In genomic region chr12:46900734-46901463, GRCh38 we compare ENCODE assay signal across 20 cellular contexts.
"Had no signal": no experiment of that assay in that cellular context is flagged by ENCODE, and none has a peak within 500 bp of the region (broad histone marks: within the 10 kb centered on the region; RNA-seq: fewer than 3 reads in every experiment).

No MANE protein-coding gene starts in this region.

- H3K9me3 ChIP-seq: neutrophil, transverse colon had no signal

- H3K4me2 ChIP-seq: smooth muscle cell had no signal

- H3K27me3 ChIP-seq: brain microvascular endothelial cell, neutrophil, transverse colon had no signal

- DNase-seq: activated CD4-positive, alpha-beta T cell treated with anti-CD3 and anti-CD28 coated beads for 48 hours; activated CD8-positive, alpha-beta memory T cell treated with anti-CD3 and anti-CD28 coated beads, Interleukin-2, amount 50 U/mL, for 4 hours; activated CD8-positive, alpha-beta T cell treated with anti-CD3 and anti-CD28 coated beads, Interleukin-2, amount 10 ng/mL, durations not matched to agents 7 days and 5 days; activated gamma-delta T cell treated with Interleukin-2 at 50 U/mL for 16 hours; brain microvascular endothelial cell; effector memory CD4-positive, alpha-beta T cell; foreskin melanocyte; head of caudate nucleus; naive B cell; posterior cingulate gyrus; right cardiac atrium; stimulated activated CD4-positive, alpha-beta T cell treated with anti-CD3 and anti-CD28 coated beads, Interleukin-4, amount 100 ng/mL, for 4 hours; stimulated activated CD8-positive, alpha-beta memory T cell treated with anti-CD3 and anti-CD28 coated beads, Interleukin-4, amount 100 ng/mL, for 48 hours; stimulated activated naive CD4-positive, alpha-beta T cell treated with Interleukin-2 at 50 U/mL for 16 hours; T-helper 2 cell; transverse colon had no signal

- H3K36me3 ChIP-seq: brain microvascular endothelial cell, neutrophil, transverse colon had no signal

- H3K27ac ChIP-seq: brain microvascular endothelial cell, neutrophil, transverse colon had no signal

- FAIRE-seq: TTC549 had no signal

- H3K4me3 ChIP-seq: smooth muscle cell, transverse colon had no signal

- ATAC-seq: activated CD8-positive, alpha-beta T cell treated with anti-CD3 and anti-CD28 coated beads, Interleukin-2, amount 10 ng/mL, durations not matched to agents 7 days and 5 days; right cardiac atrium; WTC11 had no signal
